ENCODE assay signal across 8 cellular contexts in genomic region chr11:43278302-43278956, GRCh38. TPM values are rescaled to one million over a fixed set of nuclear protein-coding genes. Genes with fewer than 3 reads are reported as not detected.
DNase-seq lines count a peak whose midpoint lies in the region; ATAC-seq and TF ChIP-seq lines count a peak whose summit lies in the region.

No MANE protein-coding gene starts in this region.

- ATAC-seq in GM18873 (IDR thresholded peaks at IDR 0.05; ENCODE audit: low FRiP score, unreplicated experiment) = no peak
- no peak for ATAC-seq in HG02884 (IDR thresholded peaks at IDR 0.05; ENCODE audit: unreplicated experiment)

- DNase-seq in Jurkat, Clone E6-1 (ENCODE audit: low read depth, low spot score) = peak; percentile 21
- peak; percentile 52 for DNase-seq in SW480 (ENCODE audit: low spot score)
- peak; percentile 57 for DNase-seq in inferior parietal cortex (ENCODE audit: extremely low spot score)
- no peak for DNase-seq in GM19238 (ENCODE audit: insufficient read length, low spot score)
- DNase-seq in activated CD4-positive, alpha-beta T cell treated with anti-CD3 and anti-CD28 coated beads for 1 hour = no peak

- H3K4me3 ChIP-seq in Jurkat, Clone E6-1 (ENCODE audit: low read length) = no peak overlapping the region

- peak; percentile 50; the same call in 1 of the 3 replicates for TF ChIP-seq CTCF in GM12872 (IDR thresholded peaks at IDR 0.05; ENCODE audit: insufficient read depth, low read depth, low read length)

RNA-seq across cellular contexts. Expression of gene API5, which starts 33.4 kb away (rescaled TPM):
- polyA plus RNA-seq in Jurkat, Clone E6-1 (2012; ENCODE audit: insufficient read depth, insufficient read length) = 45.0 TPM

Comparison
In these comparisons a context has a peak if more than half of its experiments do, and no peak if none do; other contexts are left out.
1. DNase-seq: peak in Jurkat, Clone E6-1 (single experiment), SW480 (single experiment) and inferior parietal cortex (single experiment); none in GM19238 (single experiment) and activated CD4-positive, alpha-beta T cell treated with anti-CD3 and anti-CD28 coated beads for 1 hour (single experiment).